In genomic region chr12:67442347-67442841, GRCh38 we compare ENCODE assay signal across 9 cellular contexts.
DNase-seq lines count a peak whose midpoint lies in the region; ATAC-seq, FAIRE-seq and TF ChIP-seq lines count a peak whose summit lies in the region.
"Had no signal": no experiment of that assay in that cellular context is flagged by ENCODE, and none has a peak within 500 bp of the region (broad histone marks: within the 10 kb centered on the region; RNA-seq: fewer than 3 reads in every experiment).

No MANE protein-coding gene starts in this region.

- H3K27me3 ChIP-seq in upper lobe of left lung: no peaks in the 10 kb centered on the region

- H3K4me3 ChIP-seq in upper lobe of left lung: no peak overlapping the region

- no peak for TF ChIP-seq EP300 in upper lobe of left lung (IDR thresholded peaks at IDR 0.05)

- DNase-seq in SHP77 (lab: John Stamatoyannopoulos, UW): peak; percentile 16 to 46
- DNase-seq in SHP77 treated with DMSO at 0.1 percent for 48 hours (lab: John Stamatoyannopoulos, UW): no peak
- peak; percentile 35 for DNase-seq in RCC 7860 (ENCODE audit: low spot score)
- peak; percentile 44 for DNase-seq in kidney glomerular epithelial cell (lab: John Stamatoyannopoulos, UW)
- DNase-seq in upper lobe of left lung: no peak
- no peak for DNase-seq in KBM-7

- H3K9me3 ChIP-seq in upper lobe of left lung: no peaks in the 10 kb centered on the region

- peaks cover 0 to 7% (median 4%) of the 10 kb centered on the region in 4 donors for H3K4me1 ChIP-seq in upper lobe of left lung
- H3K4me1 ChIP-seq: foreskin keratinocyte had no signal

- H3K36me3 ChIP-seq in upper lobe of left lung: no peaks in the 10 kb centered on the region

- ATAC-seq in HG02852 (IDR thresholded peaks at IDR 0.05; ENCODE audit: unreplicated experiment) (no peak), upper lobe of left lung (ENCODE audit: low FRiP score in 2 of 2) (no peak), HG03196 (IDR thresholded peaks at IDR 0.05; ENCODE audit: unreplicated experiment) (no peak)

- 43 to 55% methylated on average over 9 to 11 of the region's 11 CpGs for WGBS in upper lobe of left lung, 2 donors

- TF ChIP-seq CTCF in upper lobe of left lung (IDR thresholded peaks at IDR 0.05): no peak

- no peak overlapping the region for H3K27ac ChIP-seq in upper lobe of left lung
- H3K27ac ChIP-seq: foreskin keratinocyte had no signal

- TF ChIP-seq POLR2A in upper lobe of left lung (IDR thresholded peaks at IDR 0.05): no peak

- peak; percentile 35 for FAIRE-seq in RCC 7860 (lab: Jason Lieb, UNC)

- in situ Hi-C loops in KBM-7 (cut with MboI; ENCODE audit: low pct_unique_long_range_greater_than_20kb, low sequenced_read_pairs): no loop called here

Comparison
In these comparisons a context has a peak if more than half of its experiments do, and no peak if none do; other contexts are left out.
1. DNase-seq: peak in SHP77 (2 of 2), RCC 7860 (single experiment) and kidney glomerular epithelial cell (single experiment); none in SHP77 treated with DMSO at 0.1 percent for 48 hours (single experiment), upper lobe of left lung (0 of 2) and KBM-7 (single experiment).